Comparison of ENCODE assay signal across 12 cellular contexts in genomic region chr2:28663359-28663758, GRCh38.
DNase-seq lines count a peak whose midpoint lies in the region; ATAC-seq and TF ChIP-seq lines count a peak whose summit lies in the region.
"Had no signal": no experiment of that assay in that cellular context is flagged by ENCODE, and none has a peak within 500 bp of the region (broad histone marks: within the 10 kb centered on the region; RNA-seq: fewer than 3 reads in every experiment).

No MANE protein-coding gene starts in this region.

- BruUV-seq in Panc1 (replicated peaks; lab: Mats Ljungman, UMichigan) = no TSS peak

- POLR2A ChIA-PET in Panc1 (lab: Charles Lee) = no interaction called here

- ATAC-seq in Panc1 = peak; percentile 77
- ATAC-seq: activated CD4-positive, alpha-beta T cell treated with anti-CD3 and anti-CD28 coated beads for 36 hours had no signal

- no peaks in the 10 kb centered on the region for H3K27me3 ChIP-seq in Panc1 (ENCODE audit: control insufficient read depth, insufficient read depth, low read length)
- H3K27me3 ChIP-seq in muscle layer of duodenum (ENCODE audit: low read depth, low read length) = no peaks in the 10 kb centered on the region

- no peak; the same call in 1 of the 2 replicates for TF ChIP-seq CTCF in Panc1 (IDR thresholded peaks at IDR 0.05)
- no peak for TF ChIP-seq CTCF in epithelial cell of esophagus (IDR thresholded peaks at IDR 0.05; ENCODE audit: insufficient read depth, low read depth, low read length, missing control alignments)
- no peak for TF ChIP-seq CTCF in GM10266 (IDR thresholded peaks at IDR 0.05; ENCODE audit: control insufficient read depth, insufficient read depth, low read depth, missing control alignments)

- CTCF ChIA-PET in Panc1 (lab: Charles Lee) = interaction anchor here (1.2 kb wide), 1 partner anchor 69 kb away, joined by 6 read pairs; no protein-coding TSS in a partner anchor

- intact Hi-C loops in Panc1 (cut with micrococcal nuclease; ENCODE audit: unreplicated experiment) = no loop called here

- in situ Hi-C loops in ACHN (cut with HindIII; ENCODE audit: low pct_ligation_motif_present, low pct_unique_long_range_greater_than_20kb, low sequenced_read_pairs) (no loop called here), Panc1 (cut with HindIII; ENCODE audit: low pct_unique_long_range_greater_than_20kb, low sequenced_read_pairs) (no loop called here)

- H3K9me3 ChIP-seq in Panc1 (ENCODE audit: control insufficient read depth, insufficient read depth, low read depth, low read length) (no peaks in the 10 kb centered on the region), muscle layer of duodenum (ENCODE audit: control insufficient read depth in 1 of 2, low read length in 2 of 2) (no peaks in the 10 kb centered on the region)

- H3K4me1 ChIP-seq in Panc1 (ENCODE audit: control insufficient read depth, insufficient read depth, low read length) (peaks cover 15% of the 10 kb centered on the region), muscle layer of duodenum (ENCODE audit: control insufficient read depth in 1 of 2, insufficient read depth in 2 of 2, low read length in 2 of 2) (peaks cover 24 to 36% of the 10 kb centered on the region in 2 donors)

- H3K36me3 ChIP-seq in Panc1 (ENCODE audit: control insufficient read depth, insufficient read depth, low read length) (no peaks in the 10 kb centered on the region), muscle layer of duodenum (ENCODE audit: control insufficient read depth in 1 of 2, insufficient read depth in 2 of 2, low read length in 2 of 2) (no peaks in the 10 kb centered on the region)

- peak; percentile 90 for DNase-seq in ACHN
- no peak for DNase-seq in Panc1 (ENCODE audit: low read depth, low spot score)
- peak; percentile 40 for DNase-seq in epithelial cell of esophagus (ENCODE audit: low read depth)
- no peak for DNase-seq in SKM-1 (lab: John Stamatoyannopoulos, UW; ENCODE audit: unreplicated experiment)
- no peak for DNase-seq in stimulated activated CD4-positive, alpha-beta T cell treated with anti-CD3 and anti-CD28 coated beads, Interleukin-4, amount 100 ng/mL, for 24 hours
- DNase-seq in SIG-M5 (lab: John Stamatoyannopoulos, UW) = no peak
- DNase-seq in GM10266 (ENCODE audit: extremely low spot score) = no peak
- DNase-seq: activated CD4-positive, alpha-beta T cell treated with anti-CD3 and anti-CD28 coated beads for 36 hours; anterior cingulate cortex; CD4-positive, alpha-beta T cell; NCI-H774 had no signal

- H3K4me3 ChIP-seq in Panc1 (ENCODE audit: low read depth in 2 of 2, low read length in 2 of 2) (no peak overlapping the region), epithelial cell of esophagus (ENCODE audit: low read length) (no peak overlapping the region), muscle layer of duodenum (ENCODE audit: low read depth in 1 of 2, low read length in 2 of 2) (no peak overlapping the region)

- H3K27ac ChIP-seq in Panc1 (ENCODE audit: low read length) = no peak overlapping the region
- peak overlapping the region; percentile 80 for H3K27ac ChIP-seq in muscle layer of duodenum (ENCODE audit: low read length)

Comparison
In these comparisons a context has a peak if more than half of its experiments do, and no peak if none do; other contexts are left out.
1. DNase-seq: peak in ACHN (single experiment) and epithelial cell of esophagus (single experiment); none in Panc1 (single experiment), SKM-1 (single experiment), stimulated activated CD4-positive, alpha-beta T cell treated with anti-CD3 and anti-CD28 coated beads, Interleukin-4, amount 100 ng/mL, for 24 hours (single experiment), SIG-M5 (single experiment) and GM10266 (single experiment).